Comparison of ENCODE assay signal across 12 cellular contexts in the genomic region with DNA sequence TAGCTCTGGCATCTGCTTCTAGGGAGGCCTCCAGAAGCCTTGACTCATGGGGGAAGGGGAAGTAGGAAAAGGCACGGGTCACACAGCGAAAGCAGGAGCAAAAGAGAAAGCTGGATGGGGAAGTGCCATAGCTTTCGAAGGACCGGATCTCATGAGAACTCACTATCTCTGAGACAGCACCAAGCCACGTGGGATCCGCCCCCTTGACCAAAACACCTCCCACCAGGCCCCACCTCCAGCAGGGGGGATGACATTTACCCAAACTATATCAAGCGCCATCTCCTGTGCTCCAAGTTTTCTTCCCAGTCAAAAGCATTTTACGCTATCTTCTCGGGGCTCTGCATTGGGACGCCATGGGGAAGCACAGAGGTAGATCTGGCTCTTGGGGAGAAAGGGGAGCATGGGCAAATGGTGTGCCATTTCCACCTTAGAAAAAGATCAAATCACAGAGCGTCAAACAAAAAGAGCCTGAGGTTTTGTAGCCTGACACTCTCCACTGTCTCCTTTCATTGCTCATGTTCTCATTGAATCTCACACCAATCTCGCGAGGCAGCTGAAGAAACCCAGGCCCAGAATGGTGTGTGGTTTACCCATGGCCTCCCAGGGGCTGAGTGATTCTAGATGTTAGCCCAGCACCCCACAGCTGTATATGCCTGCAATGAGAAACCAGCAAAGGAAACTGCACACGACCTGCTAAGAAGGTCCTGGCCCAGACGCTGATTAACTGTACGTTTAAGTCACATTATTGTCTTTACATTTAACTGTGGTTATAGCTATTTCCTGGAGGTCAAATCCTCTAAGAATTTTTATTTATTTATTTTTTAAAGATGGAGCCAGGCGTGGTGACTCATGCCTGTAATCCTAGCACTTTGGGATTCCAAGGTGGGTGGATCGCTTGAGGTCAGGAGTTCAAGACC. TPM values are rescaled to one million over a fixed set of nuclear protein-coding genes. Genes with fewer than 3 reads are reported as not detected.
DNase-seq lines count a peak whose midpoint lies in the region; ATAC-seq and TF ChIP-seq lines count a peak whose summit lies in the region.
"Had no signal": no experiment of that assay in that cellular context is flagged by ENCODE, and none has a peak within 500 bp of the region (broad histone marks: within the 10 kb centered on the region; RNA-seq: fewer than 3 reads in every experiment).

No MANE protein-coding gene starts in this region.

- TF ChIP-seq CTCF in osteocyte (IDR thresholded peaks at IDR 0.05): no peak

- peaks cover 38% of the 10 kb centered on the region for H3K27me3 Mint-ChIP-seq in osteocyte (ENCODE audit: unreplicated experiment)
- H3K27me3 Mint-ChIP-seq: activated CD4-positive, alpha-beta memory T cell treated with anti-CD3 and anti-CD28 coated beads for 36 hours had no signal

- peaks cover 8% of the 10 kb centered on the region for H3K9me3 Mint-ChIP-seq in osteocyte (ENCODE audit: unreplicated experiment)
- H3K9me3 Mint-ChIP-seq: activated CD4-positive, alpha-beta memory T cell treated with anti-CD3 and anti-CD28 coated beads for 36 hours had no signal

- H3K36me3 Mint-ChIP-seq in osteocyte (ENCODE audit: unreplicated experiment): no peaks in the 10 kb centered on the region
- H3K36me3 Mint-ChIP-seq: activated CD4-positive, alpha-beta memory T cell treated with anti-CD3 and anti-CD28 coated beads for 36 hours; IgD-negative memory B cell had no signal

- no peak overlapping the region for H3K4me3 Mint-ChIP-seq in osteocyte (ENCODE audit: unreplicated experiment)
- H3K4me3 Mint-ChIP-seq: activated CD4-positive, alpha-beta memory T cell treated with anti-CD3 and anti-CD28 coated beads for 36 hours; IgD-negative memory B cell had no signal

- H3K27ac Mint-ChIP-seq in osteocyte (ENCODE audit: unreplicated experiment): peak overlapping the region; percentile 46
- H3K27ac Mint-ChIP-seq: activated CD4-positive, alpha-beta memory T cell treated with anti-CD3 and anti-CD28 coated beads for 36 hours; IgD-negative memory B cell had no signal

- peaks cover 11% of the 10 kb centered on the region for H3K4me1 Mint-ChIP-seq in osteocyte (ENCODE audit: unreplicated experiment)

- DNase-seq in H4 (ENCODE audit: low spot score) (peak; percentile 81), RPMI7951 (ENCODE audit: low read depth) (peak; percentile 33), fibroblast of the conjunctiva (ENCODE audit: low read depth) (peak; percentile 13), osteocyte (ENCODE audit: extremely low spot score, unreplicated experiment) (no peak), GM19240 (ENCODE audit: insufficient read length, low spot score) (no peak), COLO829 (ENCODE audit: low spot score) (no peak)
- DNase-seq: activated CD4-positive, alpha-beta memory T cell treated with anti-CD3 and anti-CD28 coated beads for 36 hours; left cardiac atrium had no signal

- ATAC-seq in GM21737 (IDR thresholded peaks at IDR 0.05; ENCODE audit: unreplicated experiment): no peak
- ATAC-seq in GM18873 (IDR thresholded peaks at IDR 0.05; ENCODE audit: low FRiP score, unreplicated experiment): no peak

RNA-seq across cellular contexts. Expression of gene OLAH, which starts 8.1 kb away (rescaled TPM):
- total RNA-seq in H4 (2014; rRNA removed; shearing (Covaris generic)): 0.74 TPM in 1 of 2 replicates, not detected in the other
- total RNA-seq in RPMI7951 (2014; rRNA removed; shearing (Covaris generic)): not detected in 2 replicates
- total RNA-seq in osteocyte: 0.59 TPM in 1 of 2 replicates, not detected in the other
- total RNA-seq: ureter had no signal

RNA-seq across cellular contexts. Expression of gene ACBD7, which starts 52.9 kb away (rescaled TPM):
- 1.6 and 1.7 TPM in 2 replicates for total RNA-seq in H4 (2014; rRNA removed; shearing (Covaris generic))
- 6.7 and 7.9 TPM in 2 replicates for total RNA-seq in RPMI7951 (2014; rRNA removed; shearing (Covaris generic))
- 0.73 and 0.86 TPM in 2 replicates for total RNA-seq in osteocyte

Comparison
In these comparisons a context has a peak if more than half of its experiments do, and no peak if none do; other contexts are left out.
1. DNase-seq: peak in H4 (single experiment), RPMI7951 (single experiment) and fibroblast of the conjunctiva (single experiment); none in osteocyte (single experiment), GM19240 (single experiment) and COLO829 (single experiment).